Comparison of ENCODE assay signal across 1 cellular context in genomic region chr1:47437518-47438320, GRCh38.
TF ChIP-seq lines count a peak whose summit lies in the region.

FOXD2 (plus strand) TSS chr1:47438044; CDS start chr1:47438136, 92 bp downstream.

TF ChIP-seq in K562, 482 proteins besides CTCF, POLR2A, EP300 and RAD21 (continued from another document and continues in another):
- TF ChIP-seq PBX2 (CRISPR knock-in tag; IDR thresholded peaks at IDR 0.05; ENCODE audit: low read depth): no peak
- no peak for TF ChIP-seq PBX2 (tag; conservative IDR thresholded peaks at IDR 0.05; ENCODE audit: low read depth)
- TF ChIP-seq MLLT1 (IDR thresholded peaks at IDR 0.05): peak; percentile 51 to 55; a peak in 1 of 4 replicates
- no peak for TF ChIP-seq ZNF280B (CRISPR knock-in tag; IDR thresholded peaks at IDR 0.05)
- no peak for TF ChIP-seq NR4A1 (CRISPR knock-in tag; IDR thresholded peaks at IDR 0.05)
- TF ChIP-seq NR4A1 (tag; IDR thresholded peaks at IDR 0.05): no peak
- TF ChIP-seq TAL1 (IDR thresholded peaks at IDR 0.05): no peak; the same call in 1 of the 2 replicates
- TF ChIP-seq NCOA1 (IDR thresholded peaks at IDR 0.05; ENCODE audit: low read depth): 0 out of 2 replicates have a peak, but pooled peaks have one; percentile 26
- peak; percentile 69 for TF ChIP-seq TFAP4 (CRISPR knock-in tag; IDR thresholded peaks at IDR 0.05; ENCODE audit: borderline replicate concordance)
- TF ChIP-seq MITF (IDR thresholded peaks at IDR 0.05): 0 out of 2 replicates have a peak, but pooled peaks have one; percentile 9
- TF ChIP-seq CTBP1 (IDR thresholded peaks at IDR 0.05; ENCODE audit: borderline replicate concordance): peak; percentile 93
- no peak for TF ChIP-seq ZNF354B (CRISPR knock-in tag; IDR thresholded peaks at IDR 0.05)
- TF ChIP-seq ZFP1 (CRISPR knock-in tag; IDR thresholded peaks at IDR 0.05): no peak
- TF ChIP-seq BCLAF1 (IDR thresholded peaks at IDR 0.05; ENCODE audit: borderline replicate concordance in 1 of 2, control insufficient read depth in 1 of 2, low read depth in 2 of 2, low read length in 1 of 2): no peak
- peak; percentile 91 for TF ChIP-seq ELF1 (tag; IDR thresholded peaks at IDR 0.05)
- no peak for TF ChIP-seq POLR2H (tag; IDR thresholded peaks at IDR 0.05; ENCODE audit: low read depth)
- peak; percentile 36; the same call in 1 of the 2 replicates for TF ChIP-seq MAX (CRISPR knock-in tag; IDR thresholded peaks at IDR 0.05)
- no peak for TF ChIP-seq TFAM (CRISPR knock-in tag; conservative IDR thresholded peaks at IDR 0.05)
- no peak for TF ChIP-seq ZNF76 (CRISPR knock-in tag; IDR thresholded peaks at IDR 0.05; ENCODE audit: borderline replicate concordance)
- peak; percentile 46 for TF ChIP-seq NR2C2 (CRISPR knock-in tag; IDR thresholded peaks at IDR 0.05)
- no peak for TF ChIP-seq NR2C2 (tag; IDR thresholded peaks at IDR 0.05)
- TF ChIP-seq HDAC1 (IDR thresholded peaks at IDR 0.05): peak in 1 of 2 experiments; percentile 66; a peak in 2 of 4 replicates
- no peak for TF ChIP-seq FOXK2 (conservative IDR thresholded peaks at IDR 0.05 in 1 of 2, IDR thresholded peaks at IDR 0.05 in 1 of 2; ENCODE audit: low read depth in 2 of 2)
- no peak for TF ChIP-seq CBFA2T3 (IDR thresholded peaks at IDR 0.05)
- peak; percentile 99 for TF ChIP-seq MAZ (CRISPR knock-in tag; conservative IDR thresholded peaks at IDR 0.05 in 1 of 2, IDR thresholded peaks at IDR 0.05 in 1 of 2)
- TF ChIP-seq BRF2 (IDR thresholded peaks at IDR 0.05; ENCODE audit: borderline replicate concordance, insufficient read depth, insufficient read length): no peak
- TF ChIP-seq GATAD2B (IDR thresholded peaks at IDR 0.05; ENCODE audit: borderline replicate concordance): peak; percentile 82
- no peak for TF ChIP-seq PTRF (tag; IDR thresholded peaks at IDR 0.05)
- no peak for TF ChIP-seq NCOR1 (IDR thresholded peaks at IDR 0.05)
- TF ChIP-seq TARDBP (IDR thresholded peaks at IDR 0.05): no peak
- TF ChIP-seq PRMT5 (CRISPR knock-in tag; IDR thresholded peaks at IDR 0.05): no peak
- no peak for TF ChIP-seq NFIX (CRISPR knock-in tag; IDR thresholded peaks at IDR 0.05; ENCODE audit: low read depth)
- TF ChIP-seq VEZF1 (CRISPR knock-in tag; IDR thresholded peaks at IDR 0.05): peak; percentile 99
- TF ChIP-seq SNIP1 (IDR thresholded peaks at IDR 0.05; ENCODE audit: low read depth): no peak
- TF ChIP-seq ZSCAN32 (CRISPR knock-in tag; IDR thresholded peaks at IDR 0.05): no peak
- TF ChIP-seq ILF3 (IDR thresholded peaks at IDR 0.05; ENCODE audit: borderline replicate concordance): peak; percentile 55; the same call in 1 of the 2 replicates
- no peak for TF ChIP-seq BRCA1 (IDR thresholded peaks at IDR 0.05)
- no peak for TF ChIP-seq BRCA1 (CRISPR knock-in tag; IDR thresholded peaks at IDR 0.05)
- peak; percentile 82 for TF ChIP-seq CXXC5 (CRISPR knock-in tag; IDR thresholded peaks at IDR 0.05)
- peak; percentile 50; the same call in 1 of the 2 replicates for TF ChIP-seq ETV5 (CRISPR knock-in tag; IDR thresholded peaks at IDR 0.05; ENCODE audit: low read depth)
- peak; percentile 80 for TF ChIP-seq SUPT5H (IDR thresholded peaks at IDR 0.05)
- TF ChIP-seq ZNF263 (CRISPR knock-in tag; IDR thresholded peaks at IDR 0.05; ENCODE audit: borderline replicate concordance): peak; percentile 69
- no peak for TF ChIP-seq ZNF384 (IDR thresholded peaks at IDR 0.05; ENCODE audit: low read depth, low read length)
- 0 out of 2 replicates have a peak, but pooled peaks have one; percentile 64 for TF ChIP-seq GATAD2A (IDR thresholded peaks at IDR 0.05)
- no peak for TF ChIP-seq IRF9 (tag; IDR thresholded peaks at IDR 0.05)
